19 cellular contexts compared by ENCODE assay signal in genomic region chr11:111795333-111795985, GRCh38. TPM values are rescaled to one million over a fixed set of nuclear protein-coding genes. Genes with fewer than 3 reads are reported as not detected.
DNase-seq lines count a peak whose midpoint lies in the region; ATAC-seq and TF ChIP-seq lines count a peak whose summit lies in the region.
"Had no signal": no experiment of that assay in that cellular context is flagged by ENCODE, and none has a peak within 500 bp of the region (broad histone marks: within the 10 kb centered on the region; RNA-seq: fewer than 3 reads in every experiment).

No MANE protein-coding gene starts in this region.

- no peak for ATAC-seq in activated CD8-positive, alpha-beta T cell treated with anti-CD3 and anti-CD28 coated beads for 36 hours
- ATAC-seq: left cardiac atrium had no signal

- no peaks in the 10 kb centered on the region for H3K27me3 ChIP-seq in adipocyte (replicated peaks; ENCODE audit: control insufficient read depth, insufficient read depth, low read length)
- no peaks in the 10 kb centered on the region for H3K27me3 ChIP-seq in stomach smooth muscle (ENCODE audit: control insufficient read depth in 1 of 2, insufficient read depth in 2 of 2, low read length in 2 of 2)
- H3K27me3 ChIP-seq: SJCRH30, spleen, testis had no signal

- peak overlapping the region; percentile 18 for H3K27ac ChIP-seq in stomach smooth muscle (ENCODE audit: low read length)
- H3K27ac ChIP-seq: SJCRH30, testis had no signal

- peak overlapping the region; percentile 35 for H3K9ac ChIP-seq in adipocyte (ENCODE audit: low read length)
- no peak overlapping the region for H3K9ac ChIP-seq in stomach smooth muscle (ENCODE audit: low read length in 2 of 2)

- H3K4me1 Mint-ChIP-seq in activated CD8-positive, alpha-beta T cell treated with anti-CD3 and anti-CD28 coated beads for 36 hours (ENCODE audit: low read depth): peaks cover 6% of the 10 kb centered on the region
- H3K4me1 Mint-ChIP-seq: nephron progenitor cell had no signal

- H3K36me3 Mint-ChIP-seq in activated CD8-positive, alpha-beta T cell treated with anti-CD3 and anti-CD28 coated beads for 36 hours (ENCODE audit: low read depth): peaks cover 37% of the 10 kb centered on the region

- H3K9me3 ChIP-seq in adipocyte (ENCODE audit: control insufficient read depth, low read length): no peaks in the 10 kb centered on the region
- peaks cover 0 to 6% of the 10 kb centered on the region in 2 donors for H3K9me3 ChIP-seq in stomach smooth muscle (ENCODE audit: control insufficient read depth in 2 of 2, low read length in 2 of 2)
- H3K9me3 ChIP-seq: SJCRH30, testis had no signal

- H3K4me1 ChIP-seq in adipocyte (ENCODE audit: control insufficient read depth, insufficient read depth, low read length) (peaks cover 57% of the 10 kb centered on the region), stomach smooth muscle (ENCODE audit: control insufficient read depth, insufficient read depth, low read length) (no peaks in the 10 kb centered on the region)
- H3K4me1 ChIP-seq: SJCRH30, testis had no signal

- no peak overlapping the region for H3K27ac Mint-ChIP-seq in activated CD8-positive, alpha-beta T cell treated with anti-CD3 and anti-CD28 coated beads for 36 hours
- H3K27ac Mint-ChIP-seq: activated T-helper 2 cell treated with anti-CD3 and anti-CD28 coated beads, Interferon-gamma antibody, Interleukin-2, Interleukin-4, amounts not matched to agents 10 μg/mL and 5 μg/mL and 100 μg/mL, durations not matched to agents 14 hours and 24 hours and 36 hours; nephron progenitor cell had no signal

- in situ Hi-C loops in G401 (cut with HindIII; ENCODE audit: low sequenced_read_pairs): no loop called here

- no peak for TF ChIP-seq CTCF in foreskin fibroblast (IDR thresholded peaks at IDR 0.05; ENCODE audit: low read depth, low read length)
- TF ChIP-seq CTCF in activated CD8-positive, alpha-beta T cell treated with anti-CD3 and anti-CD28 coated beads for 36 hours (IDR thresholded peaks at IDR 0.05): no peak

- CTCF ChIA-PET in activated CD8-positive, alpha-beta T cell treated with anti-CD3 and anti-CD28 coated beads for 36 hours (lab: Charles Lee): interaction anchor here (1.3 to 1.4 kb wide), 2 partner anchors 18 kb away, joined by 6 to 8 read pairs; no protein-coding TSS in a partner anchor

- no peak overlapping the region for H3K4me3 Mint-ChIP-seq in activated CD8-positive, alpha-beta T cell treated with anti-CD3 and anti-CD28 coated beads for 36 hours
- H3K4me3 Mint-ChIP-seq: mesothelial cell of epicardium, nephron progenitor cell had no signal

- POLR2A ChIA-PET in activated CD8-positive, alpha-beta T cell treated with anti-CD3 and anti-CD28 coated beads for 36 hours (lab: Charles Lee): no interaction called here

- DNase-seq in GM03348 (ENCODE audit: low spot score) (peak; percentile 74), adipocyte (ENCODE audit: low read depth) (peak; percentile 43), foreskin fibroblast (peak; percentile 81 to 90), globus pallidus (ENCODE audit: low spot score) (no peak), middle frontal gyrus (ENCODE audit: extremely low spot score, low spot score) (no peak), G401 (ENCODE audit: low spot score) (no peak)
- no peak for DNase-seq in activated CD8-positive, alpha-beta T cell treated with anti-CD3 and anti-CD28 coated beads for 36 hours
- DNase-seq: amygdala; DMS153; effector memory CD4-positive, alpha-beta T cell; left cardiac atrium; NCI-H526; nephron progenitor cell; SJCRH30; spleen; testis had no signal

- peaks cover 4% of the 10 kb centered on the region for H3K9me3 Mint-ChIP-seq in activated CD8-positive, alpha-beta T cell treated with anti-CD3 and anti-CD28 coated beads for 36 hours
- H3K9me3 Mint-ChIP-seq: activated T-helper 2 cell treated with anti-CD3 and anti-CD28 coated beads, Interferon-gamma antibody, Interleukin-2, Interleukin-4, amounts not matched to agents 10 μg/mL and 5 μg/mL and 100 μg/mL, durations not matched to agents 14 hours and 24 hours and 36 hours; nephron progenitor cell had no signal

- H3K27me3 Mint-ChIP-seq in activated CD8-positive, alpha-beta T cell treated with anti-CD3 and anti-CD28 coated beads for 36 hours: no peaks in the 10 kb centered on the region

- H3K36me3 ChIP-seq in adipocyte (ENCODE audit: control insufficient read depth, insufficient read depth, low read length, severe bottlenecking) (peaks cover 24% of the 10 kb centered on the region), stomach smooth muscle (ENCODE audit: control insufficient read depth in 2 of 2, insufficient read depth in 2 of 2, low read length in 2 of 2) (peaks cover 5 to 8% of the 10 kb centered on the region in 2 donors)
- H3K36me3 ChIP-seq: SJCRH30 had no signal

- H3K4me3 ChIP-seq in adipocyte (ENCODE audit: low read length) (no peak overlapping the region), foreskin fibroblast (ENCODE audit: low read depth in 1 of 2, low read length in 2 of 2) (no peak overlapping the region), stomach smooth muscle (ENCODE audit: low read length in 2 of 2) (no peak overlapping the region)
- H3K4me3 ChIP-seq: SJCRH30, spleen, testis had no signal

- intact Hi-C loops in activated CD8-positive, alpha-beta T cell treated with anti-CD3 and anti-CD28 coated beads for 36 hours (cut with micrococcal nuclease): no loop called here

RNA-seq across cellular contexts. Expression of gene PPP2R1B, which starts 29.3 kb away (rescaled TPM):
- total RNA-seq in activated CD8-positive, alpha-beta T cell treated with anti-CD3 and anti-CD28 coated beads for 36 hours: 10 to 100 TPM; 49.7 to 54.0 TPM
- total RNA-seq in G401 (2014; rRNA removed; shearing (Covaris generic)): 115 and 118 TPM in 2 replicates

Comparison
In these comparisons a context has a peak if more than half of its experiments do, and no peak if none do; other contexts are left out.
1. DNase-seq: peak in GM03348 (single experiment), adipocyte (single experiment) and foreskin fibroblast (2 of 2); none in globus pallidus (single experiment), middle frontal gyrus (single experiment), activated CD8-positive, alpha-beta T cell treated with anti-CD3 and anti-CD28 coated beads for 36 hours (single experiment) and G401 (single experiment).